In the genomic region with DNA sequence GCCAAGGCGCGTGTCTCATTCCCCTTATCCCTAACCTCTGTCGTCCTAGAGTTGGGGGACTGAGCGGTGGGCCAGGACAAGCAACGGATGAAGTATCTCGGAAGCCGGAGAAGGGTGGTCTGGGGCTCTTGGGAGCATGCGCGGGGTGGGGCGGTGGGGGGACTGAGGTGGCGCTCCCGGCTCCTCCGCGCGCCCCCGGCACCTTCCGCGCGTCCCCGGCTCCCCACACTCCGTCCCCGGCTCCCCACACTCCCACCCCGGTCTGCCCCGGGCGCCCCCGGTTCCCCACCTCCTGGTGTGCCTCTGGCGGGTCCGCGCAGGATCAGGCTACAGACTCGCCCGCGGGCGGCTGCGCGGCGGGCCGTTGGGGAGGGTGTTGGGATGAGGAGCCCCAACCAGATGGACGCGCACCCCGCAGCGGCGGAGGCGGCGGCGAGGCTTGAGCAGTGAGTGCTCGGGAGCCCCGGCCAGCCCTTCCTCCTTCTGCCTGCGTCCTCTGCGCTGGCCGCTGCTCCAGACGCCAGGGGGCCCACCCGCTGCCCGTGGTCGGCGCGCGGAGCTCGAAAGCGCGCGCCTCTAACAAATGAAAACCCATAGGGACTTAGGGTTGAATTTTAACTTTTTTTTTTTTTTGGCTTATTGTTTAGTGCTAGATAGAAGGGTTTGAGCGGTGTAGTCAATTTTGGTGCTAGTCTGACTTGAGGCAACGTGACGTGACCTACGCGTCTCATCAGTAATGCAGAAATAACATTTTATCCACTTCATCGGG, we compare ENCODE assay signal across 1 cellular context.
TF ChIP-seq lines count a peak whose summit lies in the region.

No MANE protein-coding gene starts in this region.

TF ChIP-seq in HepG2, 621 proteins besides CTCF, POLR2A, EP300 and RAD21 (continued from another document and continues in another):
- TF ChIP-seq, protein P1, sequence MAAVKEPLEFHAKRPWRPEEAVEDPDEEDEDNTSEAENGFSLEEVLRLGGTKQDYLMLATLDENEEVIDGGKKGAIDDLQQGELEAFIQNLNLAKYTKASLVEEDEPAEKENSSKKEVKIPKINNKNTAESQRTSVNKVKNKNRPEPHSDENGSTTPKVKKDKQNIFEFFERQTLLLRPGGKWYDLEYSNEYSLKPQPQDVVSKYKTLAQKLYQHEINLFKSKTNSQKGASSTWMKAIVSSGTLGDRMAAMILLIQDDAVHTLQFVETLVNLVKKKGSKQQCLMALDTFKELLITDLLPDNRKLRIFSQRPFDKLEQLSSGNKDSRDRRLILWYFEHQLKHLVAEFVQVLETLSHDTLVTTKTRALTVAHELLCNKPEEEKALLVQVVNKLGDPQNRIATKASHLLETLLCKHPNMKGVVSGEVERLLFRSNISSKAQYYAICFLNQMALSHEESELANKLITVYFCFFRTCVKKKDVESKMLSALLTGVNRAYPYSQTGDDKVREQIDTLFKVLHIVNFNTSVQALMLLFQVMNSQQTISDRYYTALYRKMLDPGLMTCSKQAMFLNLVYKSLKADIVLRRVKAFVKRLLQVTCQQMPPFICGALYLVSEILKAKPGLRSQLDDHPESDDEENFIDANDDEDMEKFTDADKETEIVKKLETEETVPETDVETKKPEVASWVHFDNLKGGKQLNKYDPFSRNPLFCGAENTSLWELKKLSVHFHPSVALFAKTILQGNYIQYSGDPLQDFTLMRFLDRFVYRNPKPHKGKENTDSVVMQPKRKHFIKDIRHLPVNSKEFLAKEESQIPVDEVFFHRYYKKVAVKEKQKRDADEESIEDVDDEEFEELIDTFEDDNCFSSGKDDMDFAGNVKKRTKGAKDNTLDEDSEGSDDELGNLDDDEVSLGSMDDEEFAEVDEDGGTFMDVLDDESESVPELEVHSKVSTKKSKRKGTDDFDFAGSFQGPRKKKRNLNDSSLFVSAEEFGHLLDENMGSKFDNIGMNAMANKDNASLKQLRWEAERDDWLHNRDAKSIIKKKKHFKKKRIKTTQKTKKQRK (IDR thresholded peaks at IDR 0.05; ENCODE audit: low read length) = no peak
- TF ChIP-seq, protein P2, sequence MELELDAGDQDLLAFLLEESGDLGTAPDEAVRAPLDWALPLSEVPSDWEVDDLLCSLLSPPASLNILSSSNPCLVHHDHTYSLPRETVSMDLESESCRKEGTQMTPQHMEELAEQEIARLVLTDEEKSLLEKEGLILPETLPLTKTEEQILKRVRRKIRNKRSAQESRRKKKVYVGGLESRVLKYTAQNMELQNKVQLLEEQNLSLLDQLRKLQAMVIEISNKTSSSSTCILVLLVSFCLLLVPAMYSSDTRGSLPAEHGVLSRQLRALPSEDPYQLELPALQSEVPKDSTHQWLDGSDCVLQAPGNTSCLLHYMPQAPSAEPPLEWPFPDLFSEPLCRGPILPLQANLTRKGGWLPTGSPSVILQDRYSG (CRISPR knock-in tag; IDR thresholded peaks at IDR 0.05) = no peak
- TF ChIP-seq ZNF703 (CRISPR knock-in tag; IDR thresholded peaks at IDR 0.05; ENCODE audit: borderline replicate concordance) (no peak), HNF4G (IDR thresholded peaks at IDR 0.05; ENCODE audit: borderline replicate concordance, low read depth, low read length) (no peak), HNF4G (CRISPR knock-in tag; IDR thresholded peaks at IDR 0.05; ENCODE audit: borderline replicate concordance, low read depth) (no peak; the same call in 1 of the 2 replicates), REXO4 (CRISPR knock-in tag; IDR thresholded peaks at IDR 0.05; ENCODE audit: borderline replicate concordance) (no peak), ZNF772 (CRISPR knock-in tag; IDR thresholded peaks at IDR 0.05) (peak; percentile 78; the same call in 1 of the 2 replicates), ATAD3A (CRISPR knock-in tag; IDR thresholded peaks at IDR 0.05) (no peak), NFYC (CRISPR knock-in tag; IDR thresholded peaks at IDR 0.05) (no peak), ZFP36L2 (CRISPR knock-in tag; IDR thresholded peaks at IDR 0.05) (no peak), ZNF101 (CRISPR knock-in tag; IDR thresholded peaks at IDR 0.05; ENCODE audit: borderline replicate concordance, low read depth) (no peak), ZNF207 (IDR thresholded peaks at IDR 0.05; ENCODE audit: borderline replicate concordance) (no peak), PCBP1 (IDR thresholded peaks at IDR 0.05; ENCODE audit: borderline replicate concordance, low read depth, low read length) (no peak), ATM (IDR thresholded peaks at IDR 0.05; ENCODE audit: borderline replicate concordance) (no peak), PTBP1 (IDR thresholded peaks at IDR 0.05; ENCODE audit: low read depth, low read length, poor library complexity, severe bottlenecking) (peak; percentile 26), ZNF230 (CRISPR knock-in tag; IDR thresholded peaks at IDR 0.05) (0 out of 2 replicates have a peak, but pooled peaks have one; percentile 63), HCFC1 (IDR thresholded peaks at IDR 0.05; ENCODE audit: low read depth, low read length) (no peak), HMG20A (CRISPR knock-in tag; IDR thresholded peaks at IDR 0.05; ENCODE audit: borderline replicate concordance) (no peak), DNMT1 (CRISPR knock-in tag; IDR thresholded peaks at IDR 0.05) (peak; percentile 59; the same call in 1 of the 2 replicates), ZNF282 (IDR thresholded peaks at IDR 0.05; ENCODE audit: partially characterized antibody) (no peak), ZNF382 (CRISPR knock-in tag; IDR thresholded peaks at IDR 0.05; ENCODE audit: borderline replicate concordance) (no peak), NAIF1 (CRISPR knock-in tag; IDR thresholded peaks at IDR 0.05; ENCODE audit: borderline replicate concordance) (0 out of 2 replicates have a peak, but pooled peaks have one; percentile 46), ZBTB8A (CRISPR knock-in tag; IDR thresholded peaks at IDR 0.05; ENCODE audit: borderline replicate concordance, low read depth) (no peak), NFKBIZ (CRISPR knock-in tag; IDR thresholded peaks at IDR 0.05) (peak; percentile 40; the same call in 1 of the 2 replicates), NFIB (CRISPR knock-in tag; IDR thresholded peaks at IDR 0.05; ENCODE audit: borderline replicate concordance) (no peak), NFKB2 (CRISPR knock-in tag; IDR thresholded peaks at IDR 0.05; ENCODE audit: borderline replicate concordance) (peak; percentile 65; the same call in 1 of the 2 replicates), ZMYM4 (CRISPR knock-in tag; IDR thresholded peaks at IDR 0.05) (peak; percentile 65; the same call in 1 of the 2 replicates), ZNF7 (CRISPR knock-in tag; IDR thresholded peaks at IDR 0.05) (no peak), SMAD1 (CRISPR knock-in tag; IDR thresholded peaks at IDR 0.05; ENCODE audit: borderline replicate concordance, low read depth) (0 out of 2 replicates have a peak, but pooled peaks have one; percentile 27), ZNF33A (CRISPR knock-in tag; IDR thresholded peaks at IDR 0.05; ENCODE audit: borderline replicate concordance) (no peak), ZNF143 (CRISPR knock-in tag; IDR thresholded peaks at IDR 0.05) (no peak; the same call in 1 of the 2 replicates), CBX2 (IDR thresholded peaks at IDR 0.05; ENCODE audit: low read depth, low read length) (peak; percentile 24; the same call in 1 of the 2 replicates), CBX2 (CRISPR knock-in tag; IDR thresholded peaks at IDR 0.05; ENCODE audit: low read depth) (peak; percentile 79; the same call in 1 of the 2 replicates), ZSCAN12 (CRISPR knock-in tag; IDR thresholded peaks at IDR 0.05) (no peak), ZNF430 (CRISPR knock-in tag; IDR thresholded peaks at IDR 0.05) (no peak), ZBTB1 (CRISPR knock-in tag; IDR thresholded peaks at IDR 0.05; ENCODE audit: borderline replicate concordance) (no peak), ZNF569 (CRISPR knock-in tag; IDR thresholded peaks at IDR 0.05; ENCODE audit: borderline replicate concordance) (no peak), ADNP (CRISPR knock-in tag; IDR thresholded peaks at IDR 0.05) (no peak), ZNF598 (CRISPR knock-in tag; IDR thresholded peaks at IDR 0.05; ENCODE audit: borderline replicate concordance) (no peak), ZNF260 (CRISPR knock-in tag; IDR thresholded peaks at IDR 0.05; ENCODE audit: borderline replicate concordance, low read depth) (no peak), SP1 (IDR thresholded peaks at IDR 0.05) (no peak), SP1 (CRISPR knock-in tag; IDR thresholded peaks at IDR 0.05) (peak; percentile 6; the same call in 1 of the 2 replicates), ZNF713 (CRISPR knock-in tag; IDR thresholded peaks at IDR 0.05) (no peak), ZNF263 (CRISPR knock-in tag; IDR thresholded peaks at IDR 0.05) (peak; percentile 94), TCF7L2 (IDR thresholded peaks at IDR 0.05; ENCODE audit: low read depth, low read length) (no peak), TOE1 (CRISPR knock-in tag; IDR thresholded peaks at IDR 0.05) (no peak)
- TF ChIP-seq, protein P3, sequence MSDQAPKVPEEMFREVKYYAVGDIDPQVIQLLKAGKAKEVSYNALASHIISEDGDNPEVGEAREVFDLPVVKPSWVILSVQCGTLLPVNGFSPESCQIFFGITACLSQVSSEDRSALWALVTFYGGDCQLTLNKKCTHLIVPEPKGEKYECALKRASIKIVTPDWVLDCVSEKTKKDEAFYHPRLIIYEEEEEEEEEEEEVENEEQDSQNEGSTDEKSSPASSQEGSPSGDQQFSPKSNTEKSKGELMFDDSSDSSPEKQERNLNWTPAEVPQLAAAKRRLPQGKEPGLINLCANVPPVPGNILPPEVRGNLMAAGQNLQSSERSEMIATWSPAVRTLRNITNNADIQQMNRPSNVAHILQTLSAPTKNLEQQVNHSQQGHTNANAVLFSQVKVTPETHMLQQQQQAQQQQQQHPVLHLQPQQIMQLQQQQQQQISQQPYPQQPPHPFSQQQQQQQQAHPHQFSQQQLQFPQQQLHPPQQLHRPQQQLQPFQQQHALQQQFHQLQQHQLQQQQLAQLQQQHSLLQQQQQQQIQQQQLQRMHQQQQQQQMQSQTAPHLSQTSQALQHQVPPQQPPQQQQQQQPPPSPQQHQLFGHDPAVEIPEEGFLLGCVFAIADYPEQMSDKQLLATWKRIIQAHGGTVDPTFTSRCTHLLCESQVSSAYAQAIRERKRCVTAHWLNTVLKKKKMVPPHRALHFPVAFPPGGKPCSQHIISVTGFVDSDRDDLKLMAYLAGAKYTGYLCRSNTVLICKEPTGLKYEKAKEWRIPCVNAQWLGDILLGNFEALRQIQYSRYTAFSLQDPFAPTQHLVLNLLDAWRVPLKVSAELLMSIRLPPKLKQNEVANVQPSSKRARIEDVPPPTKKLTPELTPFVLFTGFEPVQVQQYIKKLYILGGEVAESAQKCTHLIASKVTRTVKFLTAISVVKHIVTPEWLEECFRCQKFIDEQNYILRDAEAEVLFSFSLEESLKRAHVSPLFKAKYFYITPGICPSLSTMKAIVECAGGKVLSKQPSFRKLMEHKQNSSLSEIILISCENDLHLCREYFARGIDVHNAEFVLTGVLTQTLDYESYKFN (CRISPR knock-in tag; conservative IDR thresholded peaks at IDR 0.05) = no peak; the same call in 1 of the 2 replicates
- TF ChIP-seq, protein P4, sequence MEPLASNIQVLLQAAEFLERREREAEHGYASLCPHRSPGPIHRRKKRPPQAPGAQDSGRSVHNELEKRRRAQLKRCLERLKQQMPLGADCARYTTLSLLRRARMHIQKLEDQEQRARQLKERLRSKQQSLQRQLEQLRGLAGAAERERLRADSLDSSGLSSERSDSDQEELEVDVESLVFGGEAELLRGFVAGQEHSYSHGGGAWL (CRISPR knock-in tag; IDR thresholded peaks at IDR 0.05) = peak; percentile 85; the same call in 1 of the 2 replicates
- TF ChIP-seq, protein P5, sequence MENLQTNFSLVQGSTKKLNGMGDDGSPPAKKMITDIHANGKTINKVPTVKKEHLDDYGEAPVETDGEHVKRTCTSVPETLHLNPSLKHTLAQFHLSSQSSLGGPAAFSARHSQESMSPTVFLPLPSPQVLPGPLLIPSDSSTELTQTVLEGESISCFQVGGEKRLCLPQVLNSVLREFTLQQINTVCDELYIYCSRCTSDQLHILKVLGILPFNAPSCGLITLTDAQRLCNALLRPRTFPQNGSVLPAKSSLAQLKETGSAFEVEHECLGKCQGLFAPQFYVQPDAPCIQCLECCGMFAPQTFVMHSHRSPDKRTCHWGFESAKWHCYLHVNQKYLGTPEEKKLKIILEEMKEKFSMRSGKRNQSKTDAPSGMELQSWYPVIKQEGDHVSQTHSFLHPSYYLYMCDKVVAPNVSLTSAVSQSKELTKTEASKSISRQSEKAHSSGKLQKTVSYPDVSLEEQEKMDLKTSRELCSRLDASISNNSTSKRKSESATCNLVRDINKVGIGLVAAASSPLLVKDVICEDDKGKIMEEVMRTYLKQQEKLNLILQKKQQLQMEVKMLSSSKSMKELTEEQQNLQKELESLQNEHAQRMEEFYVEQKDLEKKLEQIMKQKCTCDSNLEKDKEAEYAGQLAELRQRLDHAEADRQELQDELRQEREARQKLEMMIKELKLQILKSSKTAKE (CRISPR knock-in tag; IDR thresholded peaks at IDR 0.05; ENCODE audit: borderline replicate concordance) = no peak
- TF ChIP-seq, protein P6, sequence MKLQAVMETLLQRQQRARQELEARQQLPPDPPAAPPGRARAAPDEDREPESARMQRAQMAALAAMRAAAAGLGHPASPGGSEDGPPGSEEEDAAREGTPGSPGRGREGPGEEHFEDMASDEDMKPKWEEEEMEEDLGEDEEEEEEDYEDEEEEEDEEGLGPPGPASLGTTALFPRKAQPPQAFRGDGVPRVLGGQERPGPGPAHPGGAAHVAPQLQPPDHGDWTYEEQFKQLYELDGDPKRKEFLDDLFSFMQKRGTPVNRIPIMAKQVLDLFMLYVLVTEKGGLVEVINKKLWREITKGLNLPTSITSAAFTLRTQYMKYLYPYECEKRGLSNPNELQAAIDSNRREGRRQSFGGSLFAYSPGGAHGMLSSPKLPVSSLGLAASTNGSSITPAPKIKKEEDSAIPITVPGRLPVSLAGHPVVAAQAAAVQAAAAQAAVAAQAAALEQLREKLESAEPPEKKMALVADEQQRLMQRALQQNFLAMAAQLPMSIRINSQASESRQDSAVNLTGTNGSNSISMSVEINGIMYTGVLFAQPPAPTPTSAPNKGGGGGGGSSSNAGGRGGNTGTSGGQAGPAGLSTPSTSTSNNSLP (IDR thresholded peaks at IDR 0.05; ENCODE audit: low read depth, low read length) = no peak
- TF ChIP-seq, protein P7, sequence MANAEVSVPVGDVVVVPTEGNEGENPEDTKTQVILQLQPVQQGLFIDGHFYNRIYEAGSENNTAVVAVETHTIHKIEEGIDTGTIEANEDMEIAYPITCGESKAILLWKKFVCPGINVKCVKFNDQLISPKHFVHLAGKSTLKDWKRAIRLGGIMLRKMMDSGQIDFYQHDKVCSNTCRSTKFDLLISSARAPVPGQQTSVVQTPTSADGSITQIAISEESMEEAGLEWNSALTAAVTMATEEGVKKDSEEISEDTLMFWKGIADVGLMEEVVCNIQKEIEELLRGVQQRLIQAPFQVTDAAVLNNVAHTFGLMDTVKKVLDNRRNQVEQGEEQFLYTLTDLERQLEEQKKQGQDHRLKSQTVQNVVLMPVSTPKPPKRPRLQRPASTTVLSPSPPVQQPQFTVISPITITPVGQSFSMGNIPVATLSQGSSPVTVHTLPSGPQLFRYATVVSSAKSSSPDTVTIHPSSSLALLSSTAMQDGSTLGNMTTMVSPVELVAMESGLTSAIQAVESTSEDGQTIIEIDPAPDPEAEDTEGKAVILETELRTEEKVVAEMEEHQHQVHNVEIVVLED (CRISPR knock-in tag; IDR thresholded peaks at IDR 0.05; ENCODE audit: borderline replicate concordance) = no peak; the same call in 1 of the 2 replicates
- TF ChIP-seq, protein P8, sequence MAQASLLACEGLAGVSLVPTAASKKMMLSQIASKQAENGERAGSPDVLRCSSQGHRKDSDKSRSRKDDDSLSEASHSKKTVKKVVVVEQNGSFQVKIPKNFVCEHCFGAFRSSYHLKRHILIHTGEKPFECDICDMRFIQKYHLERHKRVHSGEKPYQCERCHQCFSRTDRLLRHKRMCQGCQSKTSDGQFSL (CRISPR knock-in tag; IDR thresholded peaks at IDR 0.05) = no peak
